12 cellular contexts compared by ENCODE assay signal in genomic region chr22:40401532-40401931, GRCh38. TPM values are rescaled to one million over a fixed set of nuclear protein-coding genes. Genes with fewer than 3 reads are reported as not detected.
DNase-seq lines count a peak whose midpoint lies in the region; ATAC-seq and TF ChIP-seq lines count a peak whose summit lies in the region.
"Had no signal": no experiment of that assay in that cellular context is flagged by ENCODE, and none has a peak within 500 bp of the region (broad histone marks: within the 10 kb centered on the region; RNA-seq: fewer than 3 reads in every experiment).

No MANE protein-coding gene starts in this region.

- peaks cover 35% of the 10 kb centered on the region for H3K36me3 Mint-ChIP-seq in T-helper 1 cell treated with Interleukin-12 subunit alpha and Interleukin-12 subunit beta and Interleukin-4 antibody, amounts not matched to agents 30 μg/mL and 1 μg/mL, for 36 hours (ENCODE audit: low read depth)
- H3K36me3 Mint-ChIP-seq in activated T-helper 2 cell treated with anti-CD3 and anti-CD28 coated beads, Interferon-gamma antibody, Interleukin-2, Interleukin-4, amounts not matched to agents 10 μg/mL and 5 μg/mL and 100 μg/mL, durations not matched to agents 14 hours and 24 hours and 36 hours (ENCODE audit: low read depth) = peaks cover 43% of the 10 kb centered on the region
- H3K36me3 Mint-ChIP-seq in glutamatergic neuron (ENCODE audit: unreplicated experiment) = peaks cover 10% of the 10 kb centered on the region

- H3K27me3 ChIP-seq in A673 (replicated peaks; ENCODE audit: insufficient read depth, low read depth, low read length, poor library complexity) = no peaks in the 10 kb centered on the region
- H3K27me3 ChIP-seq: hepatocyte had no signal

- CTCF ChIA-PET in A673 (lab: Charles Lee) = no interaction called here

- H3K27ac ChIP-seq in A673 (ENCODE audit: low read depth, low read length, poor library complexity, severe bottlenecking) = peak overlapping the region; percentile 45
- H3K27ac ChIP-seq: hepatocyte had no signal

- BruUV-seq in A673 (replicated peaks; lab: Mats Ljungman, UMichigan) = no TSS peak

- H3K4me3 ChIP-seq in A673 (ENCODE audit: low read depth, low read length, poor library complexity, severe bottlenecking) = no peak overlapping the region
- H3K4me3 ChIP-seq: GM23338, hepatocyte had no signal

- H3K36me3 ChIP-seq in A673 (ENCODE audit: insufficient read depth, low read length, poor library complexity, severe bottlenecking) = peaks cover 38% of the 10 kb centered on the region

- peak overlapping the region; percentile 62 for H3K27ac Mint-ChIP-seq in T-helper 1 cell treated with Interleukin-12 subunit alpha and Interleukin-12 subunit beta and Interleukin-4 antibody, amounts not matched to agents 30 μg/mL and 1 μg/mL, for 36 hours
- peak overlapping the region; percentile 81 for H3K27ac Mint-ChIP-seq in activated T-helper 2 cell treated with anti-CD3 and anti-CD28 coated beads, Interferon-gamma antibody, Interleukin-2, Interleukin-4, amounts not matched to agents 10 μg/mL and 5 μg/mL and 100 μg/mL, durations not matched to agents 14 hours and 24 hours and 36 hours
- H3K27ac Mint-ChIP-seq in glutamatergic neuron (ENCODE audit: unreplicated experiment) = no peak overlapping the region
- H3K27ac Mint-ChIP-seq: GM23338 had no signal

- TF ChIP-seq CTCF in A673 (conservative IDR thresholded peaks at IDR 0.05; ENCODE audit: low read depth, low read length) = no peak
- TF ChIP-seq CTCF in glutamatergic neuron (IDR thresholded peaks at IDR 0.05; ENCODE audit: partially characterized antibody, unreplicated experiment) = no peak

- H3K4me1 ChIP-seq in A673 (ENCODE audit: insufficient read depth, low read length, poor library complexity, severe bottlenecking) = peaks cover 30% of the 10 kb centered on the region

- peak overlapping the region; percentile 45 for H3K4me3 Mint-ChIP-seq in T-helper 1 cell treated with Interleukin-12 subunit alpha and Interleukin-12 subunit beta and Interleukin-4 antibody, amounts not matched to agents 30 μg/mL and 1 μg/mL, for 36 hours
- H3K4me3 Mint-ChIP-seq in activated T-helper 2 cell treated with anti-CD3 and anti-CD28 coated beads, Interferon-gamma antibody, Interleukin-2, Interleukin-4, amounts not matched to agents 10 μg/mL and 5 μg/mL and 100 μg/mL, durations not matched to agents 14 hours and 24 hours and 36 hours (ENCODE audit: low read depth) = peak overlapping the region; percentile 43
- no peak overlapping the region for H3K4me3 Mint-ChIP-seq in glutamatergic neuron (ENCODE audit: unreplicated experiment)
- H3K4me3 Mint-ChIP-seq: dendritic cell treated with granulocyte-macrophage colony-stimulating factor and Interleukin-4, amounts not matched to agents 40 ng/mL and 50 ng/mL, for 4 days; GM23338 had no signal

- no peaks in the 10 kb centered on the region for H3K9me3 ChIP-seq in A673 (ENCODE audit: low read depth, low read length, poor library complexity, severe bottlenecking)

- POLR2A ChIA-PET in A673 (lab: Charles Lee; ENCODE audit: low non-redundant PET) = no interaction called here

- intact Hi-C loops in A673 (cut with micrococcal nuclease; ENCODE audit: unreplicated experiment) = no loop called here
- intact Hi-C loops in activated T-helper 2 cell treated with anti-CD3 and anti-CD28 coated beads, Interferon-gamma antibody, Interleukin-2, Interleukin-4, amounts not matched to agents 10 μg/mL and 5 μg/mL and 100 μg/mL, durations not matched to agents 14 hours and 24 hours and 36 hours (cut with micrococcal nuclease) = loop anchor here (2.0 kb wide), 1 partner anchor 61 kb away; no protein-coding TSS in a partner anchor

- peaks cover 43% of the 10 kb centered on the region for H3K4me1 Mint-ChIP-seq in T-helper 1 cell treated with Interleukin-12 subunit alpha and Interleukin-12 subunit beta and Interleukin-4 antibody, amounts not matched to agents 30 μg/mL and 1 μg/mL, for 36 hours (ENCODE audit: low read depth)
- H3K4me1 Mint-ChIP-seq in activated T-helper 2 cell treated with anti-CD3 and anti-CD28 coated beads, Interferon-gamma antibody, Interleukin-2, Interleukin-4, amounts not matched to agents 10 μg/mL and 5 μg/mL and 100 μg/mL, durations not matched to agents 14 hours and 24 hours and 36 hours (ENCODE audit: low read depth) = peaks cover 51% of the 10 kb centered on the region
- H3K4me1 Mint-ChIP-seq in glutamatergic neuron (ENCODE audit: low read depth, unreplicated experiment) = peaks cover 22% of the 10 kb centered on the region

- ATAC-seq in GM21737 (IDR thresholded peaks at IDR 0.05; ENCODE audit: unreplicated experiment) = no peak
- ATAC-seq: GM23338 had no signal

- DNase-seq in A673 (ENCODE audit: low spot score) = no peak
- peak; percentile 53 for DNase-seq in activated T-helper 2 cell treated with anti-CD3 and anti-CD28 coated beads, Interferon-gamma antibody, Interleukin-2, Interleukin-4, amounts not matched to agents 10 μg/mL and 5 μg/mL and 100 μg/mL, durations not matched to agents 14 hours and 24 hours and 36 hours (ENCODE audit: low spot score)
- DNase-seq in stimulated activated CD4-positive, alpha-beta T cell treated with anti-CD3 and anti-CD28 coated beads, Interleukin-12 subunit alpha, Interleukin-12 subunit beta, amount 100 ng/mL, for 4 hours = peak; percentile 20
- DNase-seq in GM19240 (ENCODE audit: insufficient read length, low spot score) = no peak
- DNase-seq in RPMI8226 = no peak
- DNase-seq in glutamatergic neuron = no peak
- DNase-seq: NCI-H524 treated with DMSO at 0.1 percent for 48 hours had no signal

- no peaks in the 10 kb centered on the region for H3K9me3 Mint-ChIP-seq in T-helper 1 cell treated with Interleukin-12 subunit alpha and Interleukin-12 subunit beta and Interleukin-4 antibody, amounts not matched to agents 30 μg/mL and 1 μg/mL, for 36 hours
- H3K9me3 Mint-ChIP-seq in activated T-helper 2 cell treated with anti-CD3 and anti-CD28 coated beads, Interferon-gamma antibody, Interleukin-2, Interleukin-4, amounts not matched to agents 10 μg/mL and 5 μg/mL and 100 μg/mL, durations not matched to agents 14 hours and 24 hours and 36 hours = no peaks in the 10 kb centered on the region
- H3K9me3 Mint-ChIP-seq in glutamatergic neuron (ENCODE audit: unreplicated experiment) = peaks cover 26% of the 10 kb centered on the region
- H3K9me3 Mint-ChIP-seq: dendritic cell treated with granulocyte-macrophage colony-stimulating factor and Interleukin-4, amounts not matched to agents 40 ng/mL and 50 ng/mL, for 4 days; GM23338 had no signal

- H3K27me3 Mint-ChIP-seq in T-helper 1 cell treated with Interleukin-12 subunit alpha and Interleukin-12 subunit beta and Interleukin-4 antibody, amounts not matched to agents 30 μg/mL and 1 μg/mL, for 36 hours (ENCODE audit: low read depth) = no peaks in the 10 kb centered on the region
- no peaks in the 10 kb centered on the region for H3K27me3 Mint-ChIP-seq in activated T-helper 2 cell treated with anti-CD3 and anti-CD28 coated beads, Interferon-gamma antibody, Interleukin-2, Interleukin-4, amounts not matched to agents 10 μg/mL and 5 μg/mL and 100 μg/mL, durations not matched to agents 14 hours and 24 hours and 36 hours (ENCODE audit: low read depth)
- peaks cover 10% of the 10 kb centered on the region for H3K27me3 Mint-ChIP-seq in glutamatergic neuron (ENCODE audit: unreplicated experiment)
- H3K27me3 Mint-ChIP-seq: dendritic cell treated with granulocyte-macrophage colony-stimulating factor and Interleukin-4, amounts not matched to agents 40 ng/mL and 50 ng/mL, for 4 days had no signal

RNA-seq across cellular contexts. Expression of gene SGSM3, which starts 31.1 kb away (rescaled TPM):
- total RNA-seq in A673 (2021) (91.1 and 96.1 TPM in 2 replicates), glutamatergic neuron (ENCODE audit: unreplicated experiment) (105 TPM)
- total RNA-seq in activated T-helper 2 cell treated with anti-CD3 and anti-CD28 coated beads, Interferon-gamma antibody, Interleukin-2, Interleukin-4, amounts not matched to agents 10 μg/mL and 5 μg/mL and 100 μg/mL, durations not matched to agents 14 hours and 24 hours and 36 hours = 48.7 and 50.3 TPM in 2 replicates

RNA-seq across cellular contexts. Expression of gene ADSL, which starts 55.2 kb away (rescaled TPM):
- total RNA-seq in A673 (2021) (133 and 144 TPM in 2 replicates), glutamatergic neuron (ENCODE audit: unreplicated experiment) (62.3 TPM)
- total RNA-seq in activated T-helper 2 cell treated with anti-CD3 and anti-CD28 coated beads, Interferon-gamma antibody, Interleukin-2, Interleukin-4, amounts not matched to agents 10 μg/mL and 5 μg/mL and 100 μg/mL, durations not matched to agents 14 hours and 24 hours and 36 hours = 142 and 160 TPM in 2 replicates

Comparison
In these comparisons a context has a peak if more than half of its experiments do, and no peak if none do; other contexts are left out.
1. DNase-seq: peak in activated T-helper 2 cell treated with anti-CD3 and anti-CD28 coated beads, Interferon-gamma antibody, Interleukin-2, Interleukin-4, amounts not matched to agents 10 μg/mL and 5 μg/mL and 100 μg/mL, durations not matched to agents 14 hours and 24 hours and 36 hours (single experiment) and stimulated activated CD4-positive, alpha-beta T cell treated with anti-CD3 and anti-CD28 coated beads, Interleukin-12 subunit alpha, Interleukin-12 subunit beta, amount 100 ng/mL, for 4 hours (single experiment); none in A673 (single experiment), GM19240 (single experiment), RPMI8226 (single experiment) and glutamatergic neuron (single experiment).